ENCODE assay signal across 21 cellular contexts in genomic region chr14:90782892-90783291, GRCh38.
"Had no signal": no experiment of that assay in that cellular context is flagged by ENCODE, and none has a peak within 500 bp of the region (broad histone marks: within the 10 kb centered on the region; RNA-seq: fewer than 3 reads in every experiment).

No MANE protein-coding gene starts in this region.

- H3K27ac ChIP-seq: ascending aorta, body of pancreas, Peyer's patch, RWPE1, VCaP had no signal

- H3K4me3 ChIP-seq: ascending aorta, body of pancreas, Peyer's patch had no signal

- ATAC-seq: body of pancreas had no signal

- DNase-seq: activated CD4-positive, alpha-beta memory T cell treated with anti-CD3 and anti-CD28 coated beads, Interleukin-2, amount 10 ng/mL, durations not matched to agents 7 days and 5 days; activated CD4-positive, alpha-beta T cell treated with anti-CD3 and anti-CD28 coated beads, Interleukin-2, amount 10 ng/mL, durations not matched to agents 7 days and 5 days; activated CD4-positive, CD25-positive, alpha-beta regulatory T cell; activated CD8-positive, alpha-beta memory T cell treated with anti-CD3 and anti-CD28 coated beads, Interleukin-2, amount 50 U/mL, for 4 hours; activated naive CD4-positive, alpha-beta T cell treated with anti-CD3 and anti-CD28 coated beads, Interleukin-2, amount 50 U/mL, for 16 hours; activated T-cell treated with anti-CD3 and anti-CD28 coated beads, Interleukin-2, amount 50 U/mL, for 1 hour; amniotic stem cell; KG1; NCI-H1048; NCI-H1930; NCI-H345; NCI-H510A; NCI-H526 treated with DMSO at 0.1 percent for 48 hours; NK-92 treated with Interleukin-12 subunit alpha and Interleukin-12 subunit beta, amount 100 ng/mL, for 24 hours; OCI-M1; Peyer's patch; SHP77 had no signal
